10 cellular contexts compared by ENCODE assay signal in genomic region chr11:68297052-68297378, GRCh38.
"Had no signal": no experiment of that assay in that cellular context is flagged by ENCODE, and none has a peak within 500 bp of the region (broad histone marks: within the 10 kb centered on the region; RNA-seq: fewer than 3 reads in every experiment).

No MANE protein-coding gene starts in this region.

- H3K27me3 Mint-ChIP-seq: activated B cell treated with CpG ODN at 0.5 μM for 24 hours had no signal

- H3K9me3 Mint-ChIP-seq: activated B cell treated with CpG ODN at 0.5 μM for 24 hours; activated CD4-positive, alpha-beta T cell treated with anti-CD3 and anti-CD28 coated beads, Interleukin-2, amount 10 ng/mL, durations not matched to agents 24 days and 14 days; effector memory CD8-positive, alpha-beta T cell had no signal

- H3K27me3 ChIP-seq: adrenal gland, gastroesophageal sphincter, testis had no signal

- DNase-seq: cortex of kidney had no signal

- H3K4me3 ChIP-seq: testis had no signal

- H3K9me3 ChIP-seq: adrenal gland, gastroesophageal sphincter, spleen, testis had no signal

- H3K27ac ChIP-seq: adrenal gland, epithelial cell of prostate, spleen, testis had no signal

- H3K36me3 ChIP-seq: adrenal gland, gastroesophageal sphincter, spleen had no signal

- H3K4me3 Mint-ChIP-seq: activated CD4-positive, alpha-beta T cell treated with anti-CD3 and anti-CD28 coated beads, Interleukin-2, amount 10 ng/mL, durations not matched to agents 24 days and 14 days; T-helper 17 cell had no signal

- H3K27ac Mint-ChIP-seq: T-helper 17 cell had no signal
